In the genomic region with DNA sequence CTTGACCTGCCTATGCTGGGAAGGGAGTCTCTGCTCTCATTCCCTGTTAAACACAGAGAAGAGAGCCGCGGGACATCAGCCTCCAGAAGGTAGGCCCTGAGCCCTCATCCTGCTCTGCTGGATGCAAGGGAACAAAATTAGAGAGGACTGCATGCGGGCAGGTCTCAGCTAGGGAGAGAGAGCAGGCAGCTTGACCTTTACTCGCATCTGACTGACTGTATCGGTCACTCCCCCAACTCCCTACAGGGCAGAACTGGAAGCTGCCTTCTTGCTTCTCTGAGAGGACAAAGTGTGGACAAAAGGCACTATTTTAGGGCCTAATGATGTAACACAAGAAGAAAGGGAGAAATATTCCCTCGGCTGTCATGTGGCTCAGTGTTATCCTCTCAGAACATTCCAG, we compare ENCODE assay signal across 1 cellular context.
TF ChIP-seq lines count a peak whose summit lies in the region.

No MANE protein-coding gene starts in this region.

TF ChIP-seq in WTC11, 78 proteins besides CTCF, POLR2A, EP300 and RAD21 (continued from another document):
- TF ChIP-seq, protein P1, sequence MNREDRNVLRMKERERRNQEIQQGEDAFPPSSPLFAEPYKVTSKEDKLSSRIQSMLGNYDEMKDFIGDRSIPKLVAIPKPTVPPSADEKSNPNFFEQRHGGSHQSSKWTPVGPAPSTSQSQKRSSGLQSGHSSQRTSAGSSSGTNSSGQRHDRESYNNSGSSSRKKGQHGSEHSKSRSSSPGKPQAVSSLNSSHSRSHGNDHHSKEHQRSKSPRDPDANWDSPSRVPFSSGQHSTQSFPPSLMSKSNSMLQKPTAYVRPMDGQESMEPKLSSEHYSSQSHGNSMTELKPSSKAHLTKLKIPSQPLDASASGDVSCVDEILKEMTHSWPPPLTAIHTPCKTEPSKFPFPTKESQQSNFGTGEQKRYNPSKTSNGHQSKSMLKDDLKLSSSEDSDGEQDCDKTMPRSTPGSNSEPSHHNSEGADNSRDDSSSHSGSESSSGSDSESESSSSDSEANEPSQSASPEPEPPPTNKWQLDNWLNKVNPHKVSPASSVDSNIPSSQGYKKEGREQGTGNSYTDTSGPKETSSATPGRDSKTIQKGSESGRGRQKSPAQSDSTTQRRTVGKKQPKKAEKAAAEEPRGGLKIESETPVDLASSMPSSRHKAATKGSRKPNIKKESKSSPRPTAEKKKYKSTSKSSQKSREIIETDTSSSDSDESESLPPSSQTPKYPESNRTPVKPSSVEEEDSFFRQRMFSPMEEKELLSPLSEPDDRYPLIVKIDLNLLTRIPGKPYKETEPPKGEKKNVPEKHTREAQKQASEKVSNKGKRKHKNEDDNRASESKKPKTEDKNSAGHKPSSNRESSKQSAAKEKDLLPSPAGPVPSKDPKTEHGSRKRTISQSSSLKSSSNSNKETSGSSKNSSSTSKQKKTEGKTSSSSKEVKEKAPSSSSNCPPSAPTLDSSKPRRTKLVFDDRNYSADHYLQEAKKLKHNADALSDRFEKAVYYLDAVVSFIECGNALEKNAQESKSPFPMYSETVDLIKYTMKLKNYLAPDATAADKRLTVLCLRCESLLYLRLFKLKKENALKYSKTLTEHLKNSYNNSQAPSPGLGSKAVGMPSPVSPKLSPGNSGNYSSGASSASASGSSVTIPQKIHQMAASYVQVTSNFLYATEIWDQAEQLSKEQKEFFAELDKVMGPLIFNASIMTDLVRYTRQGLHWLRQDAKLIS (CRISPR knock-in tag; IDR thresholded peaks at IDR 0.05; ENCODE audit: borderline replicate concordance), result no peak
- TF ChIP-seq, protein P2, sequence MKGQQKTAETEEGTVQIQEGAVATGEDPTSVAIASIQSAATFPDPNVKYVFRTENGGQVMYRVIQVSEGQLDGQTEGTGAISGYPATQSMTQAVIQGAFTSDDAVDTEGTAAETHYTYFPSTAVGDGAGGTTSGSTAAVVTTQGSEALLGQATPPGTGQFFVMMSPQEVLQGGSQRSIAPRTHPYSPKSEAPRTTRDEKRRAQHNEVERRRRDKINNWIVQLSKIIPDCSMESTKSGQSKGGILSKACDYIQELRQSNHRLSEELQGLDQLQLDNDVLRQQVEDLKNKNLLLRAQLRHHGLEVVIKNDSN (CRISPR knock-in tag; IDR thresholded peaks at IDR 0.05), result no peak
- TF ChIP-seq, protein P3, sequence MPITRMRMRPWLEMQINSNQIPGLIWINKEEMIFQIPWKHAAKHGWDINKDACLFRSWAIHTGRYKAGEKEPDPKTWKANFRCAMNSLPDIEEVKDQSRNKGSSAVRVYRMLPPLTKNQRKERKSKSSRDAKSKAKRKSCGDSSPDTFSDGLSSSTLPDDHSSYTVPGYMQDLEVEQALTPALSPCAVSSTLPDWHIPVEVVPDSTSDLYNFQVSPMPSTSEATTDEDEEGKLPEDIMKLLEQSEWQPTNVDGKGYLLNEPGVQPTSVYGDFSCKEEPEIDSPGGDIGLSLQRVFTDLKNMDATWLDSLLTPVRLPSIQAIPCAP (CRISPR knock-in tag; IDR thresholded peaks at IDR 0.05), result no peak
- TF ChIP-seq ZNF416 (CRISPR knock-in tag; IDR thresholded peaks at IDR 0.05), result no peak
- TF ChIP-seq, protein P4, sequence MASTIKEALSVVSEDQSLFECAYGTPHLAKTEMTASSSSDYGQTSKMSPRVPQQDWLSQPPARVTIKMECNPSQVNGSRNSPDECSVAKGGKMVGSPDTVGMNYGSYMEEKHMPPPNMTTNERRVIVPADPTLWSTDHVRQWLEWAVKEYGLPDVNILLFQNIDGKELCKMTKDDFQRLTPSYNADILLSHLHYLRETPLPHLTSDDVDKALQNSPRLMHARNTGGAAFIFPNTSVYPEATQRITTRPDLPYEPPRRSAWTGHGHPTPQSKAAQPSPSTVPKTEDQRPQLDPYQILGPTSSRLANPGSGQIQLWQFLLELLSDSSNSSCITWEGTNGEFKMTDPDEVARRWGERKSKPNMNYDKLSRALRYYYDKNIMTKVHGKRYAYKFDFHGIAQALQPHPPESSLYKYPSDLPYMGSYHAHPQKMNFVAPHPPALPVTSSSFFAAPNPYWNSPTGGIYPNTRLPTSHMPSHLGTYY (CRISPR knock-in tag; IDR thresholded peaks at IDR 0.05), result no peak
- TF ChIP-seq RELA (CRISPR knock-in tag; IDR thresholded peaks at IDR 0.05; ENCODE audit: borderline replicate concordance), result no peak
- TF ChIP-seq NR2C2 (CRISPR knock-in tag; IDR thresholded peaks at IDR 0.05), result no peak
- no peak for TF ChIP-seq JUN (CRISPR knock-in tag; IDR thresholded peaks at IDR 0.05)
- TF ChIP-seq, protein P5, sequence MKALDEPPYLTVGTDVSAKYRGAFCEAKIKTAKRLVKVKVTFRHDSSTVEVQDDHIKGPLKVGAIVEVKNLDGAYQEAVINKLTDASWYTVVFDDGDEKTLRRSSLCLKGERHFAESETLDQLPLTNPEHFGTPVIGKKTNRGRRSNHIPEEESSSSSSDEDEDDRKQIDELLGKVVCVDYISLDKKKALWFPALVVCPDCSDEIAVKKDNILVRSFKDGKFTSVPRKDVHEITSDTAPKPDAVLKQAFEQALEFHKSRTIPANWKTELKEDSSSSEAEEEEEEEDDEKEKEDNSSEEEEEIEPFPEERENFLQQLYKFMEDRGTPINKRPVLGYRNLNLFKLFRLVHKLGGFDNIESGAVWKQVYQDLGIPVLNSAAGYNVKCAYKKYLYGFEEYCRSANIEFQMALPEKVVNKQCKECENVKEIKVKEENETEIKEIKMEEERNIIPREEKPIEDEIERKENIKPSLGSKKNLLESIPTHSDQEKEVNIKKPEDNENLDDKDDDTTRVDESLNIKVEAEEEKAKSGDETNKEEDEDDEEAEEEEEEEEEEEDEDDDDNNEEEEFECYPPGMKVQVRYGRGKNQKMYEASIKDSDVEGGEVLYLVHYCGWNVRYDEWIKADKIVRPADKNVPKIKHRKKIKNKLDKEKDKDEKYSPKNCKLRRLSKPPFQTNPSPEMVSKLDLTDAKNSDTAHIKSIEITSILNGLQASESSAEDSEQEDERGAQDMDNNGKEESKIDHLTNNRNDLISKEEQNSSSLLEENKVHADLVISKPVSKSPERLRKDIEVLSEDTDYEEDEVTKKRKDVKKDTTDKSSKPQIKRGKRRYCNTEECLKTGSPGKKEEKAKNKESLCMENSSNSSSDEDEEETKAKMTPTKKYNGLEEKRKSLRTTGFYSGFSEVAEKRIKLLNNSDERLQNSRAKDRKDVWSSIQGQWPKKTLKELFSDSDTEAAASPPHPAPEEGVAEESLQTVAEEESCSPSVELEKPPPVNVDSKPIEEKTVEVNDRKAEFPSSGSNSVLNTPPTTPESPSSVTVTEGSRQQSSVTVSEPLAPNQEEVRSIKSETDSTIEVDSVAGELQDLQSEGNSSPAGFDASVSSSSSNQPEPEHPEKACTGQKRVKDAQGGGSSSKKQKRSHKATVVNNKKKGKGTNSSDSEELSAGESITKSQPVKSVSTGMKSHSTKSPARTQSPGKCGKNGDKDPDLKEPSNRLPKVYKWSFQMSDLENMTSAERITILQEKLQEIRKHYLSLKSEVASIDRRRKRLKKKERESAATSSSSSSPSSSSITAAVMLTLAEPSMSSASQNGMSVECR (CRISPR knock-in tag; IDR thresholded peaks at IDR 0.05; ENCODE audit: borderline replicate concordance), result no peak
- TF ChIP-seq HMGA2 (CRISPR knock-in tag; IDR thresholded peaks at IDR 0.05), result no peak
- TF ChIP-seq KAT7 (CRISPR knock-in tag; IDR thresholded peaks at IDR 0.05; ENCODE audit: borderline replicate concordance), result no peak
TF ChIP-seq in WTC11: peak in this region for 0.
